ENCODE assay signal across 8 cellular contexts in the genomic region with DNA sequence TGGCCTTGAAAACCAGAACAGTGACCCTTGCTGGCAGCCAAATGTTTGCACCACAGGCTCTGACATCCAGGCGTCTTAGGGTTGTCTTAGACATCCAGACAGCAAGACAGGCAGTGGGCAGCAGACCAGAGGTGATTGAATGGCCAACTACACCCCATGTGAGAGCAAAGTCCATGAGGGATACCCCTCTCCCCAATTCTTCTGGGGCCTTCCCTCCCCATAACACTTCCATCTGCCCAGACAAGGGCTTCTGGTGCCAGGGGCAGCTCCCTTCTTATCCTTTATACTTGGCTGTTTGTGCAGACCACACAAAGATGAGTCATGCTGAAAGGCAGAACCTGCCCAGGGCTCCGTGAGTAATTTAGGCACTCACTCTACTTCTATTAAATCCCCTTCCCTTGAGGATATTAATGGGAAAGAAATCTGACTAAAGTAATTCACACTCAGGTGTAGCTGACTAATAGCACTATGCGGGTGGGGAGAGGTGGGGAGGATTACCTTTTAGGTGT.
DNase-seq lines count a peak whose midpoint lies in the region; ATAC-seq lines count a peak whose summit lies in the region.

No MANE protein-coding gene starts in this region.

- peaks cover 4% of the 10 kb centered on the region for H3K27me3 Mint-ChIP-seq in activated CD8-positive, alpha-beta T cell treated with anti-CD3 and anti-CD28 coated beads, Interleukin-2, amount 10 ng/mL, durations not matched to agents 7 days and 5 days (ENCODE audit: low read depth)

- H3K4me3 Mint-ChIP-seq in activated CD8-positive, alpha-beta T cell treated with anti-CD3 and anti-CD28 coated beads, Interleukin-2, amount 10 ng/mL, durations not matched to agents 7 days and 5 days: no peak overlapping the region

- H3K27ac Mint-ChIP-seq in activated CD8-positive, alpha-beta T cell treated with anti-CD3 and anti-CD28 coated beads, Interleukin-2, amount 10 ng/mL, durations not matched to agents 7 days and 5 days: no peak overlapping the region

- peaks cover 26% of the 10 kb centered on the region for H3K36me3 Mint-ChIP-seq in activated CD8-positive, alpha-beta T cell treated with anti-CD3 and anti-CD28 coated beads, Interleukin-2, amount 10 ng/mL, durations not matched to agents 7 days and 5 days (ENCODE audit: low read depth)

- peak; percentile 32 for ATAC-seq in activated CD8-positive, alpha-beta T cell treated with anti-CD3 and anti-CD28 coated beads, Interleukin-2, amount 10 ng/mL, durations not matched to agents 7 days and 5 days
- ATAC-seq in HG03439 (IDR thresholded peaks at IDR 0.05; ENCODE audit: unreplicated experiment) (no peak), HG02759 (IDR thresholded peaks at IDR 0.05; ENCODE audit: unreplicated experiment) (no peak), GM19324 (IDR thresholded peaks at IDR 0.05; ENCODE audit: low FRiP score, unreplicated experiment) (no peak)

- DNase-seq in DMS53 (lab: John Stamatoyannopoulos, UW) (peak; percentile 85), Kasumi-1 (lab: John Stamatoyannopoulos, UW) (peak; percentile 35 to 39), myocyte (ENCODE audit: low read depth) (peak; percentile 78), NCI-H748 treated with DMSO at 0.1 percent for 48 hours (lab: John Stamatoyannopoulos, UW) (no peak)
- no peak for DNase-seq in activated CD8-positive, alpha-beta T cell treated with anti-CD3 and anti-CD28 coated beads, Interleukin-2, amount 10 ng/mL, durations not matched to agents 7 days and 5 days

- CTCF ChIA-PET in activated CD8-positive, alpha-beta T cell treated with anti-CD3 and anti-CD28 coated beads, Interleukin-2, amount 10 ng/mL, durations not matched to agents 7 days and 5 days (lab: Charles Lee): interaction anchor here (1.0 to 9.7 kb wide), 9 partner anchors 9 to 1044 kb away, joined by 3 to 74 read pairs (median 5); no protein-coding TSS in a partner anchor

- H3K4me1 Mint-ChIP-seq in activated CD8-positive, alpha-beta T cell treated with anti-CD3 and anti-CD28 coated beads, Interleukin-2, amount 10 ng/mL, durations not matched to agents 7 days and 5 days (ENCODE audit: low read depth): peaks cover 75% of the 10 kb centered on the region

- peaks cover 10% of the 10 kb centered on the region for H3K9me3 Mint-ChIP-seq in activated CD8-positive, alpha-beta T cell treated with anti-CD3 and anti-CD28 coated beads, Interleukin-2, amount 10 ng/mL, durations not matched to agents 7 days and 5 days (ENCODE audit: insufficient read depth)

- POLR2A ChIA-PET in activated CD8-positive, alpha-beta T cell treated with anti-CD3 and anti-CD28 coated beads, Interleukin-2, amount 10 ng/mL, durations not matched to agents 7 days and 5 days (lab: Charles Lee): interaction anchor here (0.6 to 2.1 kb wide), 4 partner anchors 13 to 270 kb away, joined by 3 to 14 read pairs (median 4); no protein-coding TSS in a partner anchor

Comparison
In these comparisons a context has a peak if more than half of its experiments do, and no peak if none do; other contexts are left out.
1. DNase-seq: peak in DMS53 (single experiment), Kasumi-1 (2 of 2) and myocyte (single experiment); none in activated CD8-positive, alpha-beta T cell treated with anti-CD3 and anti-CD28 coated beads, Interleukin-2, amount 10 ng/mL, durations not matched to agents 7 days and 5 days (single experiment) and NCI-H748 treated with DMSO at 0.1 percent for 48 hours (single experiment).